22 cellular contexts compared by ENCODE assay signal in the genomic region with DNA sequence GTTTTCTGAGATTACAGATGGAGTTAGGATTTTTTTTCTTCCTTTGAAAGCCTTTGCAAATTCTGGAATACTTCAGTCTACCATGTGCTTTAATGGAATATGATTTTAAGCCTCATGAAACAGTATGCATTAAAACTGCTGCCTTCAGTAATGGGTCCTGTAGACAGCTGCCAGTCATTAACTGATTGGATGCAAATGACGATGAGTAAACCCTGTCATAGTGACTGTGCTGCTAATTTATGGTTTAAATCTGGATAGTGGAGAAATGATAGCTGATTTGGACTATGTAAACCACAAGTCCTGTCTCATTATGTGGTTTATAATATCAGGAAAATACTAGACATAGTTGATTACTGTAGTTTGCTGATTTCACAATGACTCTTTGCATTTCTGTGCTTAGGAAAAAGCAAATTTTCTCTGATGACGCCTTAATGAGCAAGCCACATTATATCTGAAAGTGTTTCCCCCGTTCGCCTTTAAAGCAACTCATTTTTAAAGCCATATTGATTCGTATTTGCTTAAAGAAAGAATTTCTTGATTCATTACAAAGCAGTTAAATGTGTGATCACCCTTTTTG.
A peak's percentile ranks its signal among the peaks of the same experiment; 100 is the strongest.
DNase-seq lines count a peak whose midpoint lies in the region; ATAC-seq and TF ChIP-seq lines count a peak whose summit lies in the region.
"Had no signal": no experiment of that assay in that cellular context is flagged by ENCODE, and none has a peak within 500 bp of the region (broad histone marks: within the 10 kb centered on the region; RNA-seq: fewer than 3 reads in every experiment).

No MANE protein-coding gene starts in this region.

- H3K4me3 Mint-ChIP-seq in T-helper 17 cell: no peak overlapping the region
- H3K4me3 Mint-ChIP-seq: activated CD4-positive, alpha-beta T cell treated with anti-CD3 and anti-CD28 coated beads for 36 hours; activated naive CD8-positive, alpha-beta T cell treated with anti-CD3 and anti-CD28 coated beads, Interleukin-2, amount 10 ng/mL, durations not matched to agents 7 days and 5 days; CD14-positive monocyte; natural killer cell treated with Interleukin-12 subunit alpha and Interleukin-12 subunit beta and Interleukin-15 and Interleukin-18, amount 100 ng/mL, for 72 hours; stimulated activated naive CD8-positive, alpha-beta T cell treated with anti-CD3 and anti-CD28 coated beads, Interleukin-15, amount 100 ng/mL, for 72 hours; T-helper 1 cell treated with Interleukin-12 subunit alpha and Interleukin-12 subunit beta and Interleukin-4 antibody, amounts not matched to agents 30 μg/mL and 1 μg/mL, for 36 hours had no signal

- TF ChIP-seq CTCF in foreskin keratinocyte (conservative IDR thresholded peaks at IDR 0.05): no peak

- H3K9ac ChIP-seq in GM23248 (peak overlapping the region; percentile 35; the same call in 1 of the 2 replicates), adipocyte (ENCODE audit: low read length) (no peak overlapping the region)

- peak overlapping the region; percentile 44 for H3K4me3 ChIP-seq in GM23248
- no peak overlapping the region for H3K4me3 ChIP-seq in adipocyte (ENCODE audit: low read length)
- H3K4me3 ChIP-seq: tibial artery had no signal

- ATAC-seq in foreskin keratinocyte (peak; percentile 41), T-helper 17 cell (no peak)
- ATAC-seq: activated CD4-positive, alpha-beta T cell treated with anti-CD3 and anti-CD28 coated beads for 36 hours; natural killer cell treated with Interleukin-12 subunit alpha and Interleukin-12 subunit beta and Interleukin-15 and Interleukin-18, amount 100 ng/mL, for 72 hours; stimulated activated naive CD8-positive, alpha-beta T cell treated with anti-CD3 and anti-CD28 coated beads, Interleukin-15, amount 100 ng/mL, for 72 hours had no signal

- H3K36me3 Mint-ChIP-seq in T-helper 17 cell (ENCODE audit: low read depth): no peaks in the 10 kb centered on the region
- H3K36me3 Mint-ChIP-seq: activated naive CD8-positive, alpha-beta T cell treated with anti-CD3 and anti-CD28 coated beads, Interleukin-2, amount 10 ng/mL, durations not matched to agents 7 days and 5 days; natural killer cell treated with Interleukin-12 subunit alpha and Interleukin-12 subunit beta and Interleukin-15 and Interleukin-18, amount 100 ng/mL, for 72 hours had no signal

- no peaks in the 10 kb centered on the region for H3K27me3 Mint-ChIP-seq in T-helper 17 cell
- H3K27me3 Mint-ChIP-seq: activated CD4-positive, alpha-beta T cell treated with anti-CD3 and anti-CD28 coated beads for 36 hours; activated naive CD8-positive, alpha-beta T cell treated with anti-CD3 and anti-CD28 coated beads, Interleukin-2, amount 10 ng/mL, durations not matched to agents 7 days and 5 days; natural killer cell treated with Interleukin-12 subunit alpha and Interleukin-12 subunit beta and Interleukin-15 and Interleukin-18, amount 100 ng/mL, for 72 hours; stimulated activated naive CD8-positive, alpha-beta T cell treated with anti-CD3 and anti-CD28 coated beads, Interleukin-15, amount 100 ng/mL, for 72 hours had no signal

- DNase-seq in AG08396 (ENCODE audit: low spot score) (peak; percentile 4), GM23248 (peak; percentile 64), adipocyte (ENCODE audit: low read depth) (peak; percentile 42), foreskin keratinocyte (peak; percentile 7 to 19), DMS79 treated with DMSO at 0.1 percent for 48 hours (lab: John Stamatoyannopoulos, UW) (no peak), T-helper 17 cell (no peak), HT-29 (ENCODE audit: low spot score) (no peak)
- DNase-seq: activated CD4-positive, alpha-beta T cell treated with anti-CD3 and anti-CD28 coated beads for 36 hours; activated effector memory CD4-positive, alpha-beta T cell treated with anti-CD3 and anti-CD28 coated beads, Interleukin-2, amount 50 U/mL, for 16 hours; activated naive CD8-positive, alpha-beta T cell treated with anti-CD3 and anti-CD28 coated beads, Interleukin-2, amount 10 ng/mL, durations not matched to agents 7 days and 5 days; activated T-cell treated with anti-CD3 and anti-CD28 coated beads for 4 hours; dermis blood vessel endothelial cell; head of caudate nucleus; midbrain; NCI-H1048; NCI-H187 treated with DMSO at 0.1 percent for 48 hours; NCI-H524 treated with DMSO at 0.1 percent for 48 hours; stimulated activated naive CD8-positive, alpha-beta T cell treated with anti-CD3 and anti-CD28 coated beads, Interleukin-15, amount 100 ng/mL, for 72 hours; tibial artery had no signal

- in situ Hi-C loops in GM23248 (cut with MboI): no loop called here

- no peak overlapping the region for H3K27ac Mint-ChIP-seq in T-helper 17 cell
- H3K27ac Mint-ChIP-seq: activated CD4-positive, alpha-beta T cell treated with anti-CD3 and anti-CD28 coated beads for 36 hours; activated naive CD8-positive, alpha-beta T cell treated with anti-CD3 and anti-CD28 coated beads, Interleukin-2, amount 10 ng/mL, durations not matched to agents 7 days and 5 days; natural killer cell treated with Interleukin-12 subunit alpha and Interleukin-12 subunit beta and Interleukin-15 and Interleukin-18, amount 100 ng/mL, for 72 hours; stimulated activated naive CD8-positive, alpha-beta T cell treated with anti-CD3 and anti-CD28 coated beads, Interleukin-15, amount 100 ng/mL, for 72 hours; T-helper 1 cell treated with Interleukin-12 subunit alpha and Interleukin-12 subunit beta and Interleukin-4 antibody, amounts not matched to agents 30 μg/mL and 1 μg/mL, for 36 hours had no signal

- no peaks in the 10 kb centered on the region for H4K20me1 ChIP-seq in GM23248 (ENCODE audit: insufficient read depth)

- H3F3A ChIP-seq in GM23248 (ENCODE audit: insufficient read depth): peaks cover 7% of the 10 kb centered on the region; the same call in 1 of the 2 replicates

- H3K36me3 ChIP-seq in GM23248 (ENCODE audit: low read depth): no peaks in the 10 kb centered on the region
- H3K36me3 ChIP-seq in adipocyte (ENCODE audit: control insufficient read depth, insufficient read depth, low read length, severe bottlenecking): no peaks in the 10 kb centered on the region
- H3K36me3 ChIP-seq: tibial artery had no signal

- peaks cover 14% of the 10 kb centered on the region for H3K4me1 ChIP-seq in GM23248 (ENCODE audit: insufficient read depth)
- H3K4me1 ChIP-seq in adipocyte (ENCODE audit: control insufficient read depth, insufficient read depth, low read length): no peaks in the 10 kb centered on the region
- no peaks in the 10 kb centered on the region for H3K4me1 ChIP-seq in foreskin keratinocyte
- H3K4me1 ChIP-seq: tibial artery had no signal

- H3K27ac ChIP-seq in GM23248: 0 out of 2 replicates have a peak overlapping the region, but pooled peaks have one; percentile 16
- no peak overlapping the region for H3K27ac ChIP-seq in foreskin keratinocyte
- H3K27ac ChIP-seq: tibial artery had no signal

- H3K9me2 ChIP-seq in GM23248 (ENCODE audit: insufficient read depth): no peaks in the 10 kb centered on the region

- H3K4me1 Mint-ChIP-seq in T-helper 17 cell: no peaks in the 10 kb centered on the region
- H3K4me1 Mint-ChIP-seq: activated CD4-positive, alpha-beta T cell treated with anti-CD3 and anti-CD28 coated beads for 36 hours; activated naive CD8-positive, alpha-beta T cell treated with anti-CD3 and anti-CD28 coated beads, Interleukin-2, amount 10 ng/mL, durations not matched to agents 7 days and 5 days; CD14-positive monocyte; stimulated activated naive CD8-positive, alpha-beta T cell treated with anti-CD3 and anti-CD28 coated beads, Interleukin-15, amount 100 ng/mL, for 72 hours had no signal

- H3K4me2 ChIP-seq in GM23248 (ENCODE audit: unreplicated experiment): peak overlapping the region; percentile 39

- WGBS in GM23248 (ENCODE audit: low coverage in 1 of 2, low lambda C conversion rate in 2 of 2, missing lambda C conversion rate in 2 of 2), 2 experiments: 7 to 10% methylated on average over 5 of the region's 5 CpGs

- H3K9me3 ChIP-seq in GM23248 (ENCODE audit: low read depth) (no peaks in the 10 kb centered on the region), adipocyte (ENCODE audit: control insufficient read depth, low read length) (no peaks in the 10 kb centered on the region), T-helper 17 cell (ENCODE audit: control insufficient read depth, low read length, poor library complexity, severe bottlenecking) (no peaks in the 10 kb centered on the region)
- H3K9me3 ChIP-seq: tibial artery had no signal

- H3K27me3 ChIP-seq in GM23248 (replicated peaks; ENCODE audit: insufficient read depth): no peaks in the 10 kb centered on the region
- no peaks in the 10 kb centered on the region for H3K27me3 ChIP-seq in adipocyte (replicated peaks; ENCODE audit: control insufficient read depth, insufficient read depth, low read length)
- H3K27me3 ChIP-seq in foreskin keratinocyte: no peaks in the 10 kb centered on the region
- H3K27me3 ChIP-seq: tibial artery had no signal

- H2AFZ ChIP-seq in GM23248: peak overlapping the region; percentile 38; the same call in 1 of the 2 replicates

- no peaks in the 10 kb centered on the region for H3K79me2 ChIP-seq in GM23248 (ENCODE audit: insufficient read depth)

Comparison
In these comparisons a context has a peak if more than half of its experiments do, and no peak if none do; other contexts are left out.
1. DNase-seq: peak in AG08396 (single experiment), GM23248 (single experiment), adipocyte (single experiment) and foreskin keratinocyte (2 of 2); none in DMS79 treated with DMSO at 0.1 percent for 48 hours (single experiment), T-helper 17 cell (0 of 3) and HT-29 (single experiment).